Comparison of ENCODE assay signal across 23 cellular contexts in genomic region chr4:53173576-53173975, GRCh38.
A peak's percentile ranks its signal among the peaks of the same experiment; 100 is the strongest.
DNase-seq lines count a peak whose midpoint lies in the region; ATAC-seq and TF ChIP-seq lines count a peak whose summit lies in the region.
"Had no signal": no experiment of that assay in that cellular context is flagged by ENCODE, and none has a peak within 500 bp of the region (broad histone marks: within the 10 kb centered on the region; RNA-seq: fewer than 3 reads in every experiment).

No MANE protein-coding gene starts in this region.

- H3K27ac Mint-ChIP-seq in activated CD8-positive, alpha-beta T cell treated with anti-CD3 and anti-CD28 coated beads, Interleukin-2, amount 10 ng/mL, durations not matched to agents 7 days and 5 days: peak overlapping the region; percentile 9
- no peak overlapping the region for H3K27ac Mint-ChIP-seq in activated CD8-positive, alpha-beta T cell treated with anti-CD3 and anti-CD28 coated beads for 36 hours
- H3K27ac Mint-ChIP-seq: B cell; CD4-positive, alpha-beta T cell; CD8-positive, alpha-beta T cell had no signal

- intact Hi-C loops in activated CD8-positive, alpha-beta T cell treated with anti-CD3 and anti-CD28 coated beads for 36 hours (cut with micrococcal nuclease): no loop called here
- intact Hi-C loops in left lung (cut with DNase I) (no loop called here), Right ventricle myocardium superior (cut with DNase I) (no loop called here)

- CTCF ChIA-PET in activated CD8-positive, alpha-beta T cell treated with anti-CD3 and anti-CD28 coated beads, Interleukin-2, amount 10 ng/mL, durations not matched to agents 7 days and 5 days (lab: Charles Lee): no interaction called here
- CTCF ChIA-PET in activated CD8-positive, alpha-beta T cell treated with anti-CD3 and anti-CD28 coated beads for 36 hours (lab: Charles Lee): no interaction called here

- no peaks in the 10 kb centered on the region for H3K9me2 ChIP-seq in Loucy (replicated peaks; ENCODE audit: low read depth, low read length)

- H3K9me3 Mint-ChIP-seq in activated CD8-positive, alpha-beta T cell treated with anti-CD3 and anti-CD28 coated beads, Interleukin-2, amount 10 ng/mL, durations not matched to agents 7 days and 5 days (ENCODE audit: insufficient read depth): peaks cover 19% of the 10 kb centered on the region
- peaks cover 14% of the 10 kb centered on the region for H3K9me3 Mint-ChIP-seq in activated CD8-positive, alpha-beta T cell treated with anti-CD3 and anti-CD28 coated beads for 36 hours

- H3K4me3 ChIP-seq in DND-41 (ENCODE audit: low read depth in 1 of 2, low read length in 2 of 2): no peak overlapping the region
- no peak overlapping the region for H3K4me3 ChIP-seq in Loucy (ENCODE audit: low read length, poor library complexity, severe bottlenecking)
- H3K4me3 ChIP-seq in left lung: no peak overlapping the region
- H3K4me3 ChIP-seq: A549; BLaER1 treated with 17β-estradiol and CSF1 and Interleukin-3, amounts not matched to agents 10 nM and 100 nM had no signal

- ATAC-seq in activated CD8-positive, alpha-beta T cell treated with anti-CD3 and anti-CD28 coated beads, Interleukin-2, amount 10 ng/mL, durations not matched to agents 7 days and 5 days: no peak
- no peak for ATAC-seq in activated CD8-positive, alpha-beta T cell treated with anti-CD3 and anti-CD28 coated beads for 36 hours
- ATAC-seq in DND-41 (ENCODE audit: insufficient read depth, low read depth) (peak; percentile 95), left lung (no peak), Right ventricle myocardium superior (ENCODE audit: poor library complexity) (no peak)
- ATAC-seq: A549; CD8-positive, alpha-beta T cell had no signal

- H4K20me1 ChIP-seq in DND-41 (ENCODE audit: insufficient read depth, low read length): no peaks in the 10 kb centered on the region
- H4K20me1 ChIP-seq in Loucy (ENCODE audit: insufficient read depth, low read length, poor library complexity, severe bottlenecking): no peaks in the 10 kb centered on the region
- H4K20me1 ChIP-seq: BLaER1 treated with 17β-estradiol and CSF1 and Interleukin-3, amounts not matched to agents 10 nM and 100 nM had no signal

- H3K9ac ChIP-seq in DND-41 (ENCODE audit: low read depth, low read length): no peak overlapping the region
- H3K9ac ChIP-seq in Loucy (ENCODE audit: low read depth, low read length, poor library complexity, severe bottlenecking): no peak overlapping the region
- H3K9ac ChIP-seq: BLaER1 treated with 17β-estradiol and CSF1 and Interleukin-3, amounts not matched to agents 10 nM and 100 nM had no signal

- H3K36me3 Mint-ChIP-seq in activated CD8-positive, alpha-beta T cell treated with anti-CD3 and anti-CD28 coated beads, Interleukin-2, amount 10 ng/mL, durations not matched to agents 7 days and 5 days (ENCODE audit: low read depth): peaks cover 40% of the 10 kb centered on the region
- H3K36me3 Mint-ChIP-seq in activated CD8-positive, alpha-beta T cell treated with anti-CD3 and anti-CD28 coated beads for 36 hours (ENCODE audit: low read depth): peaks cover 48% of the 10 kb centered on the region

- H3K27ac ChIP-seq in DND-41 (ENCODE audit: low read length): no peak overlapping the region
- no peak overlapping the region for H3K27ac ChIP-seq in left lung
- H3K27ac ChIP-seq: 22Rv1; A549; BLaER1 treated with 17β-estradiol and CSF1 and Interleukin-3, amounts not matched to agents 10 nM and 100 nM; C4-2B had no signal

- POLR2A ChIA-PET in activated CD8-positive, alpha-beta T cell treated with anti-CD3 and anti-CD28 coated beads, Interleukin-2, amount 10 ng/mL, durations not matched to agents 7 days and 5 days (lab: Charles Lee): no interaction called here
- POLR2A ChIA-PET in activated CD8-positive, alpha-beta T cell treated with anti-CD3 and anti-CD28 coated beads for 36 hours (lab: Charles Lee): no interaction called here

- H2AFZ ChIP-seq in DND-41 (ENCODE audit: low read depth, low read length) (no peak overlapping the region), Loucy (ENCODE audit: low read length) (no peak overlapping the region)

- H3K4me1 ChIP-seq in DND-41 (ENCODE audit: insufficient read depth, low read length) (peaks cover 15% of the 10 kb centered on the region), Loucy (ENCODE audit: insufficient read depth, low read length, poor library complexity, severe bottlenecking) (peaks cover 45% of the 10 kb centered on the region), left lung (no peaks in the 10 kb centered on the region)
- H3K4me1 ChIP-seq: A549; BLaER1 treated with 17β-estradiol and CSF1 and Interleukin-3, amounts not matched to agents 10 nM and 100 nM; Caco-2 had no signal

- no peak for TF ChIP-seq CTCF in activated CD8-positive, alpha-beta T cell treated with anti-CD3 and anti-CD28 coated beads for 36 hours (IDR thresholded peaks at IDR 0.05)
- no peak for TF ChIP-seq CTCF in DND-41 (IDR thresholded peaks at IDR 0.05; ENCODE audit: borderline replicate concordance, extremely low read depth, low read length, poor library complexity, severe bottlenecking)
- TF ChIP-seq CTCF in Loucy (conservative IDR thresholded peaks at IDR 0.05; ENCODE audit: low read length): no peak
- TF ChIP-seq CTCF in left lung (IDR thresholded peaks at IDR 0.05): no peak

- TF ChIP-seq POLR2A in erythroblast (IDR thresholded peaks at IDR 0.05; ENCODE audit: low read length): peak; percentile 4

- no peak for DNase-seq in activated CD8-positive, alpha-beta T cell treated with anti-CD3 and anti-CD28 coated beads, Interleukin-2, amount 10 ng/mL, durations not matched to agents 7 days and 5 days
- no peak for DNase-seq in activated CD8-positive, alpha-beta T cell treated with anti-CD3 and anti-CD28 coated beads for 36 hours
- DNase-seq in DND-41 (no peak), erythroblast (lab: John Stamatoyannopoulos, UW) (no peak), left lung (no peak), Right ventricle myocardium superior (no peak)
- no peak for DNase-seq in activated CD8-positive, alpha-beta memory T cell treated with anti-CD3 and anti-CD28 coated beads for 24 hours
- DNase-seq: AML-193; Caco-2; Calu3; CD4-positive, alpha-beta T cell; CD8-positive, alpha-beta T cell; DMS 273 treated with DMSO at 0.1 percent for 48 hours; DMS153; DMS53; DMS79; GF-D8 had no signal

- no peak overlapping the region for H3K4me3 Mint-ChIP-seq in activated CD8-positive, alpha-beta T cell treated with anti-CD3 and anti-CD28 coated beads, Interleukin-2, amount 10 ng/mL, durations not matched to agents 7 days and 5 days
- no peak overlapping the region for H3K4me3 Mint-ChIP-seq in activated CD8-positive, alpha-beta T cell treated with anti-CD3 and anti-CD28 coated beads for 36 hours
- H3K4me3 Mint-ChIP-seq: B cell; CD4-positive, alpha-beta T cell; CD8-positive, alpha-beta T cell had no signal

- H3K79me2 ChIP-seq in DND-41 (ENCODE audit: insufficient read depth, low read length) (no peaks in the 10 kb centered on the region), Loucy (ENCODE audit: insufficient read depth, low read length) (no peaks in the 10 kb centered on the region)

- H3K27me3 ChIP-seq in DND-41 (ENCODE audit: insufficient read depth, low read length, poor library complexity) (no peaks in the 10 kb centered on the region), Loucy (ENCODE audit: insufficient read depth, low read length, poor library complexity, severe bottlenecking) (no peaks in the 10 kb centered on the region), left lung (no peaks in the 10 kb centered on the region)
- H3K27me3 ChIP-seq: BLaER1 treated with 17β-estradiol and CSF1 and Interleukin-3, amounts not matched to agents 10 nM and 100 nM had no signal

- peaks cover 32% of the 10 kb centered on the region for H3K4me1 Mint-ChIP-seq in activated CD8-positive, alpha-beta T cell treated with anti-CD3 and anti-CD28 coated beads, Interleukin-2, amount 10 ng/mL, durations not matched to agents 7 days and 5 days (ENCODE audit: low read depth)
- H3K4me1 Mint-ChIP-seq in activated CD8-positive, alpha-beta T cell treated with anti-CD3 and anti-CD28 coated beads for 36 hours (ENCODE audit: low read depth): peaks cover 18% of the 10 kb centered on the region

- H3K9me3 ChIP-seq in DND-41 (ENCODE audit: insufficient read depth, low read length, severe bottlenecking) (peaks cover 4% of the 10 kb centered on the region), Loucy (ENCODE audit: insufficient read depth, low read depth, low read length) (peaks cover 9% of the 10 kb centered on the region; the same call in 1 of the 2 replicates), left lung (peaks cover 0 to 18% of the 10 kb centered on the region in 2 donors)
- H3K9me3 ChIP-seq: A549 had no signal

- H3K27me3 Mint-ChIP-seq in activated CD8-positive, alpha-beta T cell treated with anti-CD3 and anti-CD28 coated beads, Interleukin-2, amount 10 ng/mL, durations not matched to agents 7 days and 5 days (ENCODE audit: low read depth): no peaks in the 10 kb centered on the region
- no peaks in the 10 kb centered on the region for H3K27me3 Mint-ChIP-seq in activated CD8-positive, alpha-beta T cell treated with anti-CD3 and anti-CD28 coated beads for 36 hours
- H3K27me3 Mint-ChIP-seq: B cell; CD4-positive, alpha-beta T cell had no signal

- H3K4me2 ChIP-seq in DND-41 (ENCODE audit: insufficient read depth, low read length) (no peak overlapping the region), Loucy (ENCODE audit: low read depth, low read length, poor library complexity, severe bottlenecking) (peak overlapping the region; percentile 28)
- H3K4me2 ChIP-seq: A549; BLaER1 treated with 17β-estradiol and CSF1 and Interleukin-3, amounts not matched to agents 10 nM and 100 nM had no signal

- H3K36me3 ChIP-seq in DND-41 (ENCODE audit: insufficient read depth, low read length) (no peaks in the 10 kb centered on the region), Loucy (ENCODE audit: insufficient read depth, low read length) (no peaks in the 10 kb centered on the region), left lung (no peaks in the 10 kb centered on the region)

- H3F3A ChIP-seq in Loucy (ENCODE audit: low read depth): no peaks in the 10 kb centered on the region
